24 cellular contexts compared by ENCODE assay signal in genomic region chr20:51508780-51509179, GRCh38. TPM values are rescaled to one million over a fixed set of nuclear protein-coding genes. Genes with fewer than 3 reads are reported as not detected.
DNase-seq lines count a peak whose midpoint lies in the region; ATAC-seq and TF ChIP-seq lines count a peak whose summit lies in the region.
"Had no signal": no experiment of that assay in that cellular context is flagged by ENCODE, and none has a peak within 500 bp of the region (broad histone marks: within the 10 kb centered on the region; RNA-seq: fewer than 3 reads in every experiment).

No MANE protein-coding gene starts in this region.

- no peak for ATAC-seq in stimulated activated effector memory CD8-positive, alpha-beta T cell treated with anti-CD3 and anti-CD28 coated beads, Interleukin-12 subunit alpha, Interleukin-12 subunit beta, amount 100 ng/mL, for 72 hours
- ATAC-seq in GM19452 (IDR thresholded peaks at IDR 0.05; ENCODE audit: unreplicated experiment), result no peak
- ATAC-seq in HG03520 (IDR thresholded peaks at IDR 0.05; ENCODE audit: unreplicated experiment), result no peak
- ATAC-seq: body of pancreas had no signal

- no peak for DNase-seq in activated naive CD4-positive, alpha-beta T cell treated with Interleukin-2 at 50 U/mL for 16 hours
- DNase-seq in activated naive CD8-positive, alpha-beta T cell treated with anti-CD3 and anti-CD28 coated beads for 36 hours, result no peak
- DNase-seq in stimulated activated effector memory CD8-positive, alpha-beta T cell treated with anti-CD3 and anti-CD28 coated beads, Interleukin-12 subunit alpha, Interleukin-12 subunit beta, amount 100 ng/mL, for 72 hours (ENCODE audit: low spot score in 2 of 2), result no peak
- DNase-seq in NCI-H69 (lab: John Stamatoyannopoulos, UW), result no peak
- DNase-seq: activated CD4-positive, alpha-beta T cell treated with anti-CD3 and anti-CD28 coated beads, Interleukin-2, amount 50 U/mL, for 4 hours; activated naive CD4-positive, alpha-beta T cell treated with anti-CD3 and anti-CD28 coated beads for 36 hours; body of pancreas; DMS153; effector CD8-positive, alpha-beta T cell; foreskin fibroblast; heart right ventricle; NCI-H1105 treated with DMSO at 0.1 percent for 48 hours; NCI-H2029; small intestine; stimulated activated CD4-positive, alpha-beta T cell treated with anti-CD3 and anti-CD28 coated beads, Interleukin-2, amount 100 ng/mL, for 24 hours; testis; WERI-Rb-1 had no signal

- peak overlapping the region; percentile 65 for H3K27ac Mint-ChIP-seq in activated naive CD4-positive, alpha-beta T cell treated with anti-CD3 and anti-CD28 coated beads, Interleukin-2, amount 50 U/mL, for 24 hours
- H3K27ac Mint-ChIP-seq in activated naive CD8-positive, alpha-beta T cell treated with anti-CD3 and anti-CD28 coated beads for 36 hours, result peak overlapping the region; percentile 29
- peak overlapping the region; percentile 91 for H3K27ac Mint-ChIP-seq in stimulated activated effector memory CD8-positive, alpha-beta T cell treated with anti-CD3 and anti-CD28 coated beads, Interleukin-12 subunit alpha, Interleukin-12 subunit beta, amount 100 ng/mL, for 72 hours
- H3K27ac Mint-ChIP-seq: activated naive CD4-positive, alpha-beta T cell treated with anti-CD3 and anti-CD28 coated beads for 36 hours; memory B cell had no signal

- no peak overlapping the region for H3K4me3 ChIP-seq in HEK293 (ENCODE audit: low read depth, low read length)
- H3K4me3 ChIP-seq: body of pancreas, heart right ventricle, testis, vagina had no signal

- H3K4me3 Mint-ChIP-seq in activated naive CD4-positive, alpha-beta T cell treated with anti-CD3 and anti-CD28 coated beads, Interleukin-2, amount 50 U/mL, for 24 hours, result no peak overlapping the region
- H3K4me3 Mint-ChIP-seq in activated naive CD8-positive, alpha-beta T cell treated with anti-CD3 and anti-CD28 coated beads for 36 hours, result no peak overlapping the region
- no peak overlapping the region for H3K4me3 Mint-ChIP-seq in stimulated activated effector memory CD8-positive, alpha-beta T cell treated with anti-CD3 and anti-CD28 coated beads, Interleukin-12 subunit alpha, Interleukin-12 subunit beta, amount 100 ng/mL, for 72 hours
- H3K4me3 Mint-ChIP-seq: activated naive CD4-positive, alpha-beta T cell treated with anti-CD3 and anti-CD28 coated beads for 36 hours; memory B cell had no signal

- H3K36me3 Mint-ChIP-seq in activated naive CD4-positive, alpha-beta T cell treated with anti-CD3 and anti-CD28 coated beads, Interleukin-2, amount 50 U/mL, for 24 hours, result peaks cover 27% of the 10 kb centered on the region
- peaks cover 48% of the 10 kb centered on the region for H3K36me3 Mint-ChIP-seq in activated naive CD8-positive, alpha-beta T cell treated with anti-CD3 and anti-CD28 coated beads for 36 hours
- H3K36me3 Mint-ChIP-seq in stimulated activated effector memory CD8-positive, alpha-beta T cell treated with anti-CD3 and anti-CD28 coated beads, Interleukin-12 subunit alpha, Interleukin-12 subunit beta, amount 100 ng/mL, for 72 hours, result peaks cover 96% of the 10 kb centered on the region

- no peaks in the 10 kb centered on the region for H3K9me3 ChIP-seq in HEK293 (ENCODE audit: control insufficient read depth, insufficient read depth, low read depth, low read length)
- H3K9me3 ChIP-seq: body of pancreas, heart right ventricle, testis, vagina had no signal

- H3K4me1 Mint-ChIP-seq in activated naive CD4-positive, alpha-beta T cell treated with anti-CD3 and anti-CD28 coated beads, Interleukin-2, amount 50 U/mL, for 24 hours, result peaks cover 79% of the 10 kb centered on the region
- peaks cover 46% of the 10 kb centered on the region for H3K4me1 Mint-ChIP-seq in activated naive CD8-positive, alpha-beta T cell treated with anti-CD3 and anti-CD28 coated beads for 36 hours
- peaks cover 57% of the 10 kb centered on the region for H3K4me1 Mint-ChIP-seq in stimulated activated effector memory CD8-positive, alpha-beta T cell treated with anti-CD3 and anti-CD28 coated beads, Interleukin-12 subunit alpha, Interleukin-12 subunit beta, amount 100 ng/mL, for 72 hours

- H3K9me3 Mint-ChIP-seq in activated naive CD4-positive, alpha-beta T cell treated with anti-CD3 and anti-CD28 coated beads, Interleukin-2, amount 50 U/mL, for 24 hours, result no peaks in the 10 kb centered on the region
- no peaks in the 10 kb centered on the region for H3K9me3 Mint-ChIP-seq in activated naive CD8-positive, alpha-beta T cell treated with anti-CD3 and anti-CD28 coated beads for 36 hours
- no peaks in the 10 kb centered on the region for H3K9me3 Mint-ChIP-seq in stimulated activated effector memory CD8-positive, alpha-beta T cell treated with anti-CD3 and anti-CD28 coated beads, Interleukin-12 subunit alpha, Interleukin-12 subunit beta, amount 100 ng/mL, for 72 hours
- H3K9me3 Mint-ChIP-seq: activated naive CD4-positive, alpha-beta T cell treated with anti-CD3 and anti-CD28 coated beads for 36 hours; memory B cell had no signal

- POLR2A ChIA-PET in HEK293 (lab: Yijun Ruan, JAX), result no interaction called here

- CTCF ChIA-PET in HEK293 (lab: Yijun Ruan, JAX), result interaction anchor here (0.7 kb wide), 1 partner anchor 728 kb away, joined by 3 read pairs; no protein-coding TSS in a partner anchor

- no peaks in the 10 kb centered on the region for H3K36me3 ChIP-seq in HEK293 (ENCODE audit: control insufficient read depth in 2 of 2, insufficient read depth in 1 of 2, low read length in 2 of 2)
- H3K36me3 ChIP-seq: vagina, WERI-Rb-1 had no signal

- H3K27me3 Mint-ChIP-seq in activated naive CD4-positive, alpha-beta T cell treated with anti-CD3 and anti-CD28 coated beads, Interleukin-2, amount 50 U/mL, for 24 hours, result no peaks in the 10 kb centered on the region
- H3K27me3 Mint-ChIP-seq in activated naive CD8-positive, alpha-beta T cell treated with anti-CD3 and anti-CD28 coated beads for 36 hours, result no peaks in the 10 kb centered on the region
- H3K27me3 Mint-ChIP-seq: memory B cell had no signal

- no peak for TF ChIP-seq CTCF in HEK293 (tag by site-specific recombination; IDR thresholded peaks at IDR 0.05)

- H3K4me1 ChIP-seq in HEK293 (ENCODE audit: control insufficient read depth, insufficient read depth, low read length), result no peaks in the 10 kb centered on the region
- H3K4me1 ChIP-seq: body of pancreas, testis, vagina had no signal

- no peak overlapping the region for H3K27ac ChIP-seq in HEK293 (ENCODE audit: extremely low read depth, low read depth, low read length)
- H3K27ac ChIP-seq: body of pancreas, heart right ventricle, testis, vagina, WERI-Rb-1 had no signal

TF ChIP-seq in HEK293, 187 proteins besides CTCF, POLR2A, EP300 and RAD21:
- TF ChIP-seq TRIM28 (IDR thresholded peaks at IDR 0.05; ENCODE audit: borderline replicate concordance, low read length) (no peak), ZNF311 (tag by site-specific recombination; IDR thresholded peaks at IDR 0.05; ENCODE audit: borderline replicate concordance) (no peak), ZFHX2 (tag by site-specific recombination; conservative IDR thresholded peaks at IDR 0.05) (peak; percentile 85), EGR2 (tag by site-specific recombination; IDR thresholded peaks at IDR 0.05; ENCODE audit: low read depth) (peak; percentile 83)

RNA-seq across cellular contexts. Expression of gene NFATC2, which starts 33.7 kb away (rescaled TPM):
- total RNA-seq in activated naive CD8-positive, alpha-beta T cell treated with anti-CD3 and anti-CD28 coated beads for 36 hours, result 10 to 100 TPM; 31.0 to 31.7 TPM
- total RNA-seq: myocyte had no signal

Comparison
In these comparisons a context has a peak if more than half of its experiments do, and no peak if none do; other contexts are left out.
1. H3K27ac Mint-ChIP-seq: peak in every context shown above with its lines; median percentile 91 in stimulated activated effector memory CD8-positive, alpha-beta T cell treated with anti-CD3 and anti-CD28 coated beads, Interleukin-12 subunit alpha, Interleukin-12 subunit beta, amount 100 ng/mL, for 72 hours; 65 in activated naive CD4-positive, alpha-beta T cell treated with anti-CD3 and anti-CD28 coated beads, Interleukin-2, amount 50 U/mL, for 24 hours; 29 in activated naive CD8-positive, alpha-beta T cell treated with anti-CD3 and anti-CD28 coated beads for 36 hours.